In the genomic region with DNA sequence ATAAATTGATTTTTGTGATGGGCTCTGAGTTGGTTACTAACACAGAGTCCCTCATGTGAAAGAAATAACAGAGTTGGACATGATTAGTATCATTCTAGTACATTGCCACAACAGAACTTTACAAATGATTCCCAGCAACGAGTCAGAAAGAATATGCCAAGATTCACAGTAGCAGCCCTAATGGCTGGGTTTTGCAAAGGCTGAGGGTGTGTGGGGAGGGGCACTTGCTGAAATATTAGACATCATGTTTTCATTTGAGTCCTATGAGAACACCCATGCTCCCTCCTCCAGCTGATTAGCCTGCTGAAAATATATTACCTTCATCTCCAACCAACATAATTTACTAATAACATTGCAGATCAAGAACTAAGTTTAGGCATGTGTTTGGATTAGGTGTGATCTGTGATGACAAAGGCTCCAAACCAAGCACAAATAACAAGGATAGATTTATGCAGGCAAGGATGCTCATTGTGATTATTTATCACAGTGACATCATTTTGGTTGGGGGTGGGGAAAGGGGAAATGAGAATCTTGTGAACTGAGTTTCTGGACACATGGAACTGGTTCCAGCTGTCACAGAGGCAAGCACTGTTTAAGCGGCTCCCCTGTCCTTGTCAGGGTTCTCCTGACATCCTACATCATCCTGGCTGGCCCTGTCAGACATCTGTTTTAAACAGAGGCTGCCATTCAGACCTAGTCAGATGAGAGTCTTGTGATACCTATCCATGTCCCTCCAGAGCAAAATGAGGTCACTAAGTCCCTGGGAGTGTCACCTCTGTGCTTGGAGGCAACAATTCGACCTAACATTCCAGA, we compare ENCODE assay signal across 1 cellular context.
TF ChIP-seq lines count a peak whose summit lies in the region.

No MANE protein-coding gene starts in this region.

TF ChIP-seq in HepG2, 621 proteins besides CTCF, POLR2A, EP300 and RAD21:
- TF ChIP-seq, protein P1, sequence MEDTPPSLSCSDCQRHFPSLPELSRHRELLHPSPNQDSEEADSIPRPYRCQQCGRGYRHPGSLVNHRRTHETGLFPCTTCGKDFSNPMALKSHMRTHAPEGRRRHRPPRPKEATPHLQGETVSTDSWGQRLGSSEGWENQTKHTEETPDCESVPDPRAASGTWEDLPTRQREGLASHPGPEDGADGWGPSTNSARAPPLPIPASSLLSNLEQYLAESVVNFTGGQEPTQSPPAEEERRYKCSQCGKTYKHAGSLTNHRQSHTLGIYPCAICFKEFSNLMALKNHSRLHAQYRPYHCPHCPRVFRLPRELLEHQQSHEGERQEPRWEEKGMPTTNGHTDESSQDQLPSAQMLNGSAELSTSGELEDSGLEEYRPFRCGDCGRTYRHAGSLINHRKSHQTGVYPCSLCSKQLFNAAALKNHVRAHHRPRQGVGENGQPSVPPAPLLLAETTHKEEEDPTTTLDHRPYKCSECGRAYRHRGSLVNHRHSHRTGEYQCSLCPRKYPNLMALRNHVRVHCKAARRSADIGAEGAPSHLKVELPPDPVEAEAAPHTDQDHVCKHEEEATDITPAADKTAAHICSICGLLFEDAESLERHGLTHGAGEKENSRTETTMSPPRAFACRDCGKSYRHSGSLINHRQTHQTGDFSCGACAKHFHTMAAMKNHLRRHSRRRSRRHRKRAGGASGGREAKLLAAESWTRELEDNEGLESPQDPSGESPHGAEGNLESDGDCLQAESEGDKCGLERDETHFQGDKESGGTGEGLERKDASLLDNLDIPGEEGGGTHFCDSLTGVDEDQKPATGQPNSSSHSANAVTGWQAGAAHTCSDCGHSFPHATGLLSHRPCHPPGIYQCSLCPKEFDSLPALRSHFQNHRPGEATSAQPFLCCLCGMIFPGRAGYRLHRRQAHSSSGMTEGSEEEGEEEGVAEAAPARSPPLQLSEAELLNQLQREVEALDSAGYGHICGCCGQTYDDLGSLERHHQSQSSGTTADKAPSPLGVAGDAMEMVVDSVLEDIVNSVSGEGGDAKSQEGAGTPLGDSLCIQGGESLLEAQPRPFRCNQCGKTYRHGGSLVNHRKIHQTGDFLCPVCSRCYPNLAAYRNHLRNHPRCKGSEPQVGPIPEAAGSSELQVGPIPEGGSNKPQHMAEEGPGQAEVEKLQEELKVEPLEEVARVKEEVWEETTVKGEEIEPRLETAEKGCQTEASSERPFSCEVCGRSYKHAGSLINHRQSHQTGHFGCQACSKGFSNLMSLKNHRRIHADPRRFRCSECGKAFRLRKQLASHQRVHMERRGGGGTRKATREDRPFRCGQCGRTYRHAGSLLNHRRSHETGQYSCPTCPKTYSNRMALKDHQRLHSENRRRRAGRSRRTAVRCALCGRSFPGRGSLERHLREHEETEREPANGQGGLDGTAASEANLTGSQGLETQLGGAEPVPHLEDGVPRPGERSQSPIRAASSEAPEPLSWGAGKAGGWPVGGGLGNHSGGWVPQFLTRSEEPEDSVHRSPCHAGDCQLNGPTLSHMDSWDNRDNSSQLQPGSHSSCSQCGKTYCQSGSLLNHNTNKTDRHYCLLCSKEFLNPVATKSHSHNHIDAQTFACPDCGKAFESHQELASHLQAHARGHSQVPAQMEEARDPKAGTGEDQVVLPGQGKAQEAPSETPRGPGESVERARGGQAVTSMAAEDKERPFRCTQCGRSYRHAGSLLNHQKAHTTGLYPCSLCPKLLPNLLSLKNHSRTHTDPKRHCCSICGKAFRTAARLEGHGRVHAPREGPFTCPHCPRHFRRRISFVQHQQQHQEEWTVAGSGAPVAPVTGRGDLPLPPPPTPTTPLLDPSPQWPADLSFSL (CRISPR knock-in tag; IDR thresholded peaks at IDR 0.05), result no peak
- TF ChIP-seq CREB1 (IDR thresholded peaks at IDR 0.05), result 0 out of 2 replicates have a peak, but pooled peaks have one; percentile 4
- TF ChIP-seq CREB1 (CRISPR knock-in tag; IDR thresholded peaks at IDR 0.05), result no peak
- TF ChIP-seq ZNF746 (CRISPR knock-in tag; IDR thresholded peaks at IDR 0.05), result no peak
- no peak for TF ChIP-seq ZNF207 (IDR thresholded peaks at IDR 0.05; ENCODE audit: borderline replicate concordance)
- TF ChIP-seq ZNF263 (CRISPR knock-in tag; IDR thresholded peaks at IDR 0.05), result no peak
- no peak for TF ChIP-seq CCAR2 (optimal IDR thresholded peaks at IDR 0.05; ENCODE audit: low read depth, low read length)
- TF ChIP-seq, protein P2, sequence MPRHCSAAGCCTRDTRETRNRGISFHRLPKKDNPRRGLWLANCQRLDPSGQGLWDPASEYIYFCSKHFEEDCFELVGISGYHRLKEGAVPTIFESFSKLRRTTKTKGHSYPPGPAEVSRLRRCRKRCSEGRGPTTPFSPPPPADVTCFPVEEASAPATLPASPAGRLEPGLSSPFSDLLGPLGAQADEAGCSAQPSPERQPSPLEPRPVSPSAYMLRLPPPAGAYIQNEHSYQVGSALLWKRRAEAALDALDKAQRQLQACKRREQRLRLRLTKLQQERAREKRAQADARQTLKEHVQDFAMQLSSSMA (CRISPR knock-in tag; IDR thresholded peaks at IDR 0.05), result no peak
- TF ChIP-seq IRX3 (CRISPR knock-in tag; IDR thresholded peaks at IDR 0.05; ENCODE audit: borderline replicate concordance, low read depth), result no peak
